1 cellular context compared by ENCODE assay signal in the genomic region with DNA sequence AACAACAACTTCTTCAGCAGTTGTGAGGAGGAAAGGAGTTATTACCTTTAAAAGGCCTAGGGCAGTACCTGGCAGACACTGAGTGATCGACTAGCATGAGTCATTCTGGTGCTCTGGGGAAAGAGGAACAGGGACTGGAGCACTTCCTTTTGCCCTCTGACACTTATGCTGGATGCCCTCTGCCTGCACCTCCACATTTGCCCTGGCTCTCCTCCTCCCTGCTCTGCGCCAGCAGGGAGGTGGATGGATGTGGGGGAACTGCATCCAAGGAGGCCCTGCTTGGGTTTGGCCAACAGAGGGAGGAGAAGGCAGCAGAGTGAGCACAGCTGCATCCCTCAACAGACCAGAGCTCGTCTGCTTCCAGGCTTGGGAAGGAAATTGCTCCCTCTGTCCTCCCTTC.
TF ChIP-seq lines count a peak whose summit lies in the region.

No MANE protein-coding gene starts in this region.

TF ChIP-seq in GM12878, 131 proteins besides CTCF, POLR2A, EP300 and RAD21 (continued from another document):
- TF ChIP-seq, protein P1, sequence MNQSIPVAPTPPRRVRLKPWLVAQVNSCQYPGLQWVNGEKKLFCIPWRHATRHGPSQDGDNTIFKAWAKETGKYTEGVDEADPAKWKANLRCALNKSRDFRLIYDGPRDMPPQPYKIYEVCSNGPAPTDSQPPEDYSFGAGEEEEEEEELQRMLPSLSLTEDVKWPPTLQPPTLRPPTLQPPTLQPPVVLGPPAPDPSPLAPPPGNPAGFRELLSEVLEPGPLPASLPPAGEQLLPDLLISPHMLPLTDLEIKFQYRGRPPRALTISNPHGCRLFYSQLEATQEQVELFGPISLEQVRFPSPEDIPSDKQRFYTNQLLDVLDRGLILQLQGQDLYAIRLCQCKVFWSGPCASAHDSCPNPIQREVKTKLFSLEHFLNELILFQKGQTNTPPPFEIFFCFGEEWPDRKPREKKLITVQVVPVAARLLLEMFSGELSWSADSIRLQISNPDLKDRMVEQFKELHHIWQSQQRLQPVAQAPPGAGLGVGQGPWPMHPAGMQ (IDR thresholded peaks at IDR 0.05; ENCODE audit: borderline replicate concordance): no peak
- TF ChIP-seq DPF2 (IDR thresholded peaks at IDR 0.05) (peak; percentile 64; the same call in 1 of the 2 replicates), RB1 (IDR thresholded peaks at IDR 0.05; ENCODE audit: borderline replicate concordance) (no peak), GATAD2B (conservative IDR thresholded peaks at IDR 0.05; ENCODE audit: low read depth) (no peak), POLR2AphosphoS2 (IDR thresholded peaks at IDR 0.05; ENCODE audit: low read depth, low read length) (no peak), IKZF2 (IDR thresholded peaks at IDR 0.05) (peak in 1 of 2 experiments; percentile 48; a peak in 1 of 4 replicates), IRF4 (IDR thresholded peaks at IDR 0.05; ENCODE audit: low read depth, low read length) (peak; percentile 66; the same call in 1 of the 2 replicates), CBFB (IDR thresholded peaks at IDR 0.05; ENCODE audit: low read depth) (no peak), EGR1 (IDR thresholded peaks at IDR 0.05; ENCODE audit: borderline replicate concordance in 1 of 2, low read depth in 2 of 2, low read length in 2 of 2) (no peak), NR2F1 (conservative IDR thresholded peaks at IDR 0.05) (peak; percentile 77), CHD4 (IDR thresholded peaks at IDR 0.05) (no peak), WRNIP1 (IDR thresholded peaks at IDR 0.05; ENCODE audit: borderline replicate concordance, low read depth, low read length) (no peak)
- TF ChIP-seq, protein P2, sequence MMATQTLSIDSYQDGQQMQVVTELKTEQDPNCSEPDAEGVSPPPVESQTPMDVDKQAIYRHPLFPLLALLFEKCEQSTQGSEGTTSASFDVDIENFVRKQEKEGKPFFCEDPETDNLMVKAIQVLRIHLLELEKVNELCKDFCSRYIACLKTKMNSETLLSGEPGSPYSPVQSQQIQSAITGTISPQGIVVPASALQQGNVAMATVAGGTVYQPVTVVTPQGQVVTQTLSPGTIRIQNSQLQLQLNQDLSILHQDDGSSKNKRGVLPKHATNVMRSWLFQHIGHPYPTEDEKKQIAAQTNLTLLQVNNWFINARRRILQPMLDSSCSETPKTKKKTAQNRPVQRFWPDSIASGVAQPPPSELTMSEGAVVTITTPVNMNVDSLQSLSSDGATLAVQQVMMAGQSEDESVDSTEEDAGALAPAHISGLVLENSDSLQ (IDR thresholded peaks at IDR 0.05): peak; percentile 68
TF ChIP-seq in GM12878: peak in this region for 8.
